19 cellular contexts compared by ENCODE assay signal in genomic region chr11:19382131-19382611, GRCh38.
DNase-seq lines count a peak whose midpoint lies in the region; ATAC-seq, FAIRE-seq and TF ChIP-seq lines count a peak whose summit lies in the region.
"Had no signal": no experiment of that assay in that cellular context is flagged by ENCODE, and none has a peak within 500 bp of the region (broad histone marks: within the 10 kb centered on the region; RNA-seq: fewer than 3 reads in every experiment).

No MANE protein-coding gene starts in this region.

- no peaks in the 10 kb centered on the region for H3K4me1 ChIP-seq in breast epithelium
- H3K4me1 ChIP-seq: pancreas had no signal

- H3K27ac ChIP-seq in caudate nucleus (ENCODE audit: low read depth, low read length) (peak overlapping the region; percentile 28), breast epithelium (no peak overlapping the region)
- H3K27ac ChIP-seq: hepatocyte, pancreas had no signal

- no peaks in the 10 kb centered on the region for H3K36me3 ChIP-seq in breast epithelium
- H3K36me3 ChIP-seq: MG63, pancreas had no signal

- DNase-seq in NCI-H2227 (lab: John Stamatoyannopoulos, UW; ENCODE audit: unreplicated experiment) (peak; percentile 61), caudate nucleus (lab: John Stamatoyannopoulos, UW) (peak in 40 of 61 donors; percentile 12 to 80 (median 43)), inferior parietal cortex (ENCODE audit: extremely low spot score) (peak; percentile 55), retina (peak; percentile 79), breast epithelium (ENCODE audit: low spot score in 2 of 2) (no peak), H54 (ENCODE audit: insufficient read length, low spot score) (no peak)
- DNase-seq: activated CD4-positive, alpha-beta T cell treated with anti-CD3 and anti-CD28 coated beads, Interleukin-2, amount 10 ng/mL, durations not matched to agents 24 days and 14 days; activated naive CD4-positive, alpha-beta T cell treated with anti-CD3 and anti-CD28 coated beads, Interleukin-2, amount 10 ng/mL, durations not matched to agents 7 days and 5 days; Calu3; effector CD8-positive, alpha-beta T cell; GF-D8; MG63; NCI-H187 treated with DMSO at 0.1 percent for 48 hours; pancreas had no signal

- FAIRE-seq in H54 (lab: Jason Lieb, UNC), result no peak
- FAIRE-seq: bronchial epithelial cell, GM12892, pancreas, RCC 7860 had no signal

- H3K9me3 ChIP-seq in breast epithelium, result no peaks in the 10 kb centered on the region
- H3K9me3 ChIP-seq: MG63, pancreas had no signal

- H3K27me3 ChIP-seq in breast epithelium, result peaks cover 0 to 11% of the 10 kb centered on the region in 2 donors
- H3K27me3 ChIP-seq: hepatocyte, MG63, pancreas had no signal

- intact Hi-C loops in breast epithelium (cut with DNase I; ENCODE audit: low total_unique reads), result no loop called here

- peak overlapping the region in 1 of 3 donors; percentile 39 for H3K4me3 ChIP-seq in breast epithelium
- H3K4me3 ChIP-seq: hepatocyte, MG63, pancreas had no signal

- TF ChIP-seq POLR2A in breast epithelium (IDR thresholded peaks at IDR 0.05) (no peak), H54 (IDR thresholded peaks at IDR 0.05; ENCODE audit: low read depth, low read length) (no peak)

- no peak for TF ChIP-seq CTCF in breast epithelium (IDR thresholded peaks at IDR 0.05)

- no peak for ATAC-seq in HG02870 (IDR thresholded peaks at IDR 0.05; ENCODE audit: unreplicated experiment)
- ATAC-seq: pancreas had no signal

Comparison
In these comparisons a context has a peak if more than half of its experiments do, and no peak if none do; other contexts are left out.
1. DNase-seq: peak in NCI-H2227 (single experiment), caudate nucleus (40 of 61), inferior parietal cortex (single experiment) and retina (single experiment); none in breast epithelium (0 of 2) and H54 (single experiment).